Comparison of ENCODE assay signal across 8 cellular contexts in the genomic region with DNA sequence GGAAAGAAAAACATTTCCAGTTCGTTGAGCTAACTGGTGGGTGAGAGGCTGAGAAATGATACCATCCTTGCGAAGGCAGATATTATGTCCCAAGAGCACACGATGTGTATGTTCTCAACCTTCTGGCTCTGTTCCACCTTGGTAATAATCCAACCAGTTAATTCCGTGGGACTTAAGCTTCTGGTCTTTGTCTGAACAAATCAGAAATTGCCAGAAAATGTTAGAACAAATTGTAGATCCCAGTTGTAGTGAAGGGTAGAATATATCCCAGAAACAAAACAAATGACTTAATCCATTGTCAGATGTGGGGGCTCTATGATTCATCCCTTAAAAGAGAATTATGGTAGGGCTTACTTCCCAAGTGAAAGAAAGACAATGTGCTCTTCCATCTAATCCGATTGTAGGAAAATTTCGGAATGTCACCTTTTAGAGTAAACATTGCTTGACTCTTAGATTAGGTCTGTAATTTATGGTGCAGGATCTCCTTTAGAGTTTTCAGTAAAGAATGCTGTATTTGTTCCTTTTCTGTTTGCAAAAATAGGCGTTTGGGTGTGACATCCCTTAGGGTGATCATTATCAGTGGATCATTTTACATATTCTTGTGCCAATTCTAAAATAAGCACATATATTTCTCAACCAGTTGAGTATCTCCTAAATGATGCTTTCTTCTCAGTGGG.
DNase-seq lines count a peak whose midpoint lies in the region; ATAC-seq and TF ChIP-seq lines count a peak whose summit lies in the region.

No MANE protein-coding gene starts in this region.

- CTCF ChIA-PET in T-cell (lab: Charles Lee), result interaction anchor here in 1 of 2 donors (0.6 kb wide), 1 partner anchor 119 kb away, joined by 3 read pairs; no protein-coding TSS in a partner anchor

- no peaks in the 10 kb centered on the region for H3K27me3 Mint-ChIP-seq in T-cell

- peak; percentile 31 for DNase-seq in NCI-H2196 (lab: John Stamatoyannopoulos, UW; ENCODE audit: unreplicated experiment)
- no peak for DNase-seq in NCI-H2196 treated with DMSO at 0.1 percent for 48 hours (lab: John Stamatoyannopoulos, UW; ENCODE audit: unreplicated experiment)
- no peak for DNase-seq in T-cell
- DNase-seq in fibroblast of the aortic adventitia (ENCODE audit: low read depth), result peak; percentile 99
- peak; percentile 97 for DNase-seq in renal cortical epithelial cell (ENCODE audit: low read depth)
- DNase-seq in NCI-H345 (lab: John Stamatoyannopoulos, UW), result no peak
- no peak for DNase-seq in COLO668 (lab: John Stamatoyannopoulos, UW; ENCODE audit: unreplicated experiment)

- H3K27ac Mint-ChIP-seq in T-cell, result peak overlapping the region; percentile 94 to 98

- H3K36me3 Mint-ChIP-seq in T-cell, result no peaks in the 10 kb centered on the region

- POLR2A ChIA-PET in T-cell (lab: Charles Lee), result interaction anchor here (0.5 to 0.8 kb wide), 2 partner anchors 120 to 219 kb away, joined by 3 to 4 read pairs; no protein-coding TSS in a partner anchor

- peaks cover 0 to 7% (median 0%) of the 10 kb centered on the region in 3 donors for H3K9me3 Mint-ChIP-seq in T-cell

- ATAC-seq in T-cell (replicated peaks in 1 of 4) (no peak), HG02588 (IDR thresholded peaks at IDR 0.05; ENCODE audit: unreplicated experiment) (no peak)

- H3K4me3 Mint-ChIP-seq in T-cell, result peak overlapping the region; percentile 72 to 78 (median 77)

- H3K4me1 Mint-ChIP-seq in T-cell, result peaks cover 41 to 49% (median 47%) of the 10 kb centered on the region in 3 donors

- peak overlapping the region; percentile 53 for H3K4me3 ChIP-seq in fibroblast of the aortic adventitia (ENCODE audit: low read depth, low read length)

- no peak for TF ChIP-seq CTCF in fibroblast of the aortic adventitia (IDR thresholded peaks at IDR 0.05; ENCODE audit: insufficient read depth, low read length)

Comparison
In these comparisons a context has a peak if more than half of its experiments do, and no peak if none do; other contexts are left out.
1. DNase-seq: peak in NCI-H2196 (single experiment), fibroblast of the aortic adventitia (single experiment) and renal cortical epithelial cell (single experiment); none in NCI-H2196 treated with DMSO at 0.1 percent for 48 hours (single experiment), T-cell (0 of 34), NCI-H345 (single experiment) and COLO668 (single experiment).